1 cellular context compared by ENCODE assay signal in the genomic region with DNA sequence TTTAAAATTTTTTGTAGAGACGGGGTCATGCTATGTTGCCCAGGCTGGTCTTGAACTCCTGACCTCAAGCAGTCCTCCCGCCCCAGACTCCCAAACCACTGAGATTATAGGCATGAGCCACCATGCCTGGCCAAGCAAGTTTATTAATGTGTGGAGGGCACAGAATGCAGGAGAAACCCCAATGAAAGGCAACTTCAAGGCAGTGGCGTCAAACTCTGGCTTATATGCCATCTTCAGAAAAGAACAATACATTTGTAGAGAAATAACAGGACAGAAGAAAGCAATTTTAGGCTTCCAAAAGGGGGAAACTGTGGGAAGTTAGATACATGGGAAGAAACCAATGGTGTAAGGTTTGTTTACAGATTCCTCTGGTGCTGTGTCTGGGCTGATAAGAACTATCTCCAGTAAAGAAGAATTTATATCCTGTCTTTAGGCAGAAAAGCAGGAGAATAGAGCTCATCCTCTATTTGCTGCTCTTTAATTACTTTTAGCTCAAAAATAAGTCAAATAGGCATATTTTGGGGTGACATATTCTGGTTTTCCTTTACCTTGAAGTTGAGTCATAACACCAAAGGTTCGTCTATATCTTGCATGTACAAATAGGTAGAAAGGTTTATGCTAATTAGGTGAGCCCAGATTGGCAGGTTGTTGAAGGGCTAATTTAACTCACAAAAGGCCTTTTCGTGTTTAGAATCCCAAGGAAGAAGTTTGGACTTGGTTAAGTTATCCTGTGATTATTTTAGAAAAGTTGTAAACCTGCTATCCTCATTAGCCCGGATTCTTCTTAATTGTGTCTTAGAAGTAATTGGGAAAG.
TF ChIP-seq lines count a peak whose summit lies in the region.

No MANE protein-coding gene starts in this region.

TF ChIP-seq in K562, 482 proteins besides CTCF, POLR2A, EP300 and RAD21 (continued from another document and continues in another):
- TF ChIP-seq, protein P1, sequence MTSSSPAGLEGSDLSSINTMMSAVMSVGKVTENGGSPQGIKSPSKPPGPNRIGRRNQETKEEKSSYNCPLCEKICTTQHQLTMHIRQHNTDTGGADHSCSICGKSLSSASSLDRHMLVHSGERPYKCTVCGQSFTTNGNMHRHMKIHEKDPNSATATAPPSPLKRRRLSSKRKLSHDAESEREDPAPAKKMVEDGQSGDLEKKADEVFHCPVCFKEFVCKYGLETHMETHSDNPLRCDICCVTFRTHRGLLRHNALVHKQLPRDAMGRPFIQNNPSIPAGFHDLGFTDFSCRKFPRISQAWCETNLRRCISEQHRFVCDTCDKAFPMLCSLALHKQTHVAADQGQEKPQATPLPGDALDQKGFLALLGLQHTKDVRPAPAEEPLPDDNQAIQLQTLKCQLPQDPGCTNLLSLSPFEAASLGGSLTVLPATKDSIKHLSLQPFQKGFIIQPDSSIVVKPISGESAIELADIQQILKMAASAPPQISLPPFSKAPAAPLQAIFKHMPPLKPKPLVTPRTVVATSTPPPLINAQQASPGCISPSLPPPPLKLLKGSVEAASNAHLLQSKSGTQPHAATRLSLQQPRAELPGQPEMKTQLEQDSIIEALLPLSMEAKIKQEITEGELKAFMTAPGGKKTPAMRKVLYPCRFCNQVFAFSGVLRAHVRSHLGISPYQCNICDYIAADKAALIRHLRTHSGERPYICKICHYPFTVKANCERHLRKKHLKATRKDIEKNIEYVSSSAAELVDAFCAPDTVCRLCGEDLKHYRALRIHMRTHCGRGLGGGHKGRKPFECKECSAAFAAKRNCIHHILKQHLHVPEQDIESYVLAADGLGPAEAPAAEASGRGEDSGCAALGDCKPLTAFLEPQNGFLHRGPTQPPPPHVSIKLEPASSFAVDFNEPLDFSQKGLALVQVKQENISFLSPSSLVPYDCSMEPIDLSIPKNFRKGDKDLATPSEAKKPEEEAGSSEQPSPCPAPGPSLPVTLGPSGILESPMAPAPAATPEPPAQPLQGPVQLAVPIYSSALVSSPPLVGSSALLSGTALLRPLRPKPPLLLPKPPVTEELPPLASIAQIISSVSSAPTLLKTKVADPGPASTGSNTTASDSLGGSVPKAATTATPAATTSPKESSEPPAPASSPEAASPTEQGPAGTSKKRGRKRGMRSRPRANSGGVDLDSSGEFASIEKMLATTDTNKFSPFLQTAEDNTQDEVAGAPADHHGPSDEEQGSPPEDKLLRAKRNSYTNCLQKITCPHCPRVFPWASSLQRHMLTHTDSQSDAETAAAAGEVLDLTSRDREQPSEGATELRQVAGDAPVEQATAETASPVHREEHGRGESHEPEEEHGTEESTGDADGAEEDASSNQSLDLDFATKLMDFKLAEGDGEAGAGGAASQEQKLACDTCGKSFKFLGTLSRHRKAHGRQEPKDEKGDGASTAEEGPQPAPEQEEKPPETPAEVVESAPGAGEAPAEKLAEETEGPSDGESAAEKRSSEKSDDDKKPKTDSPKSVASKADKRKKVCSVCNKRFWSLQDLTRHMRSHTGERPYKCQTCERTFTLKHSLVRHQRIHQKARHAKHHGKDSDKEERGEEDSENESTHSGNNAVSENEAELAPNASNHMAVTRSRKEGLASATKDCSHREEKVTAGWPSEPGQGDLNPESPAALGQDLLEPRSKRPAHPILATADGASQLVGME (CRISPR knock-in tag; IDR thresholded peaks at IDR 0.05), result 0 out of 2 replicates have a peak, but pooled peaks have one; percentile 51
- TF ChIP-seq ESRRA (IDR thresholded peaks at IDR 0.05; ENCODE audit: borderline replicate concordance, low read depth) (0 out of 2 replicates have a peak, but pooled peaks have one; percentile 43), MTA1 (IDR thresholded peaks at IDR 0.05; ENCODE audit: borderline replicate concordance) (peak; percentile 18; the same call in 1 of the 2 replicates), CBX3 (IDR thresholded peaks at IDR 0.05; ENCODE audit: borderline replicate concordance in 1 of 2, low read length in 2 of 2) (peak in 1 of 2 experiments; percentile 47; a peak in 1 of 3 replicates), SIX5 (IDR thresholded peaks at IDR 0.05; ENCODE audit: borderline replicate concordance in 1 of 2, insufficient read depth in 1 of 2, low read depth in 1 of 2, low read length in 2 of 2) (no peak), POLR2H (tag; IDR thresholded peaks at IDR 0.05; ENCODE audit: low read depth) (peak; percentile 49; the same call in 1 of the 2 replicates), TRIM28 (IDR thresholded peaks at IDR 0.05) (no peak), ZC3H8 (IDR thresholded peaks at IDR 0.05) (no peak), NEUROD1 (IDR thresholded peaks at IDR 0.05; ENCODE audit: borderline replicate concordance, low read depth, low read length, partially characterized antibody) (no peak), CHD1 (IDR thresholded peaks at IDR 0.05; ENCODE audit: low read length) (peak; percentile 68), AFF4 (CRISPR knock-in tag; IDR thresholded peaks at IDR 0.05) (0 out of 2 replicates have a peak, but pooled peaks have one; percentile 59), RAD51 (IDR thresholded peaks at IDR 0.05; ENCODE audit: borderline replicate concordance, low read depth) (0 out of 2 replicates have a peak, but pooled peaks have one; percentile 8), DMBX1 (CRISPR knock-in tag; IDR thresholded peaks at IDR 0.05; ENCODE audit: borderline replicate concordance) (peak; percentile 63; the same call in 1 of the 2 replicates)
- TF ChIP-seq, protein P2, sequence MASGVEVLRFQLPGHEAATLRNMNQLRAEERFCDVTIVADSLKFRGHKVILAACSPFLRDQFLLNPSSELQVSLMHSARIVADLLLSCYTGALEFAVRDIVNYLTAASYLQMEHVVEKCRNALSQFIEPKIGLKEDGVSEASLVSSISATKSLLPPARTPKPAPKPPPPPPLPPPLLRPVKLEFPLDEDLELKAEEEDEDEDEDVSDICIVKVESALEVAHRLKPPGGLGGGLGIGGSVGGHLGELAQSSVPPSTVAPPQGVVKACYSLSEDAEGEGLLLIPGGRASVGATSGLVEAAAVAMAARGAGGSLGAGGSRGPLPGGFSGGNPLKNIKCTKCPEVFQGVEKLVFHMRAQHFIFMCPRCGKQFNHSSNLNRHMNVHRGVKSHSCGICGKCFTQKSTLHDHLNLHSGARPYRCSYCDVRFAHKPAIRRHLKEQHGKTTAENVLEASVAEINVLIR (CRISPR knock-in tag; IDR thresholded peaks at IDR 0.05), result 0 out of 2 replicates have a peak, but pooled peaks have one; percentile 41
- TF ChIP-seq, protein P3, sequence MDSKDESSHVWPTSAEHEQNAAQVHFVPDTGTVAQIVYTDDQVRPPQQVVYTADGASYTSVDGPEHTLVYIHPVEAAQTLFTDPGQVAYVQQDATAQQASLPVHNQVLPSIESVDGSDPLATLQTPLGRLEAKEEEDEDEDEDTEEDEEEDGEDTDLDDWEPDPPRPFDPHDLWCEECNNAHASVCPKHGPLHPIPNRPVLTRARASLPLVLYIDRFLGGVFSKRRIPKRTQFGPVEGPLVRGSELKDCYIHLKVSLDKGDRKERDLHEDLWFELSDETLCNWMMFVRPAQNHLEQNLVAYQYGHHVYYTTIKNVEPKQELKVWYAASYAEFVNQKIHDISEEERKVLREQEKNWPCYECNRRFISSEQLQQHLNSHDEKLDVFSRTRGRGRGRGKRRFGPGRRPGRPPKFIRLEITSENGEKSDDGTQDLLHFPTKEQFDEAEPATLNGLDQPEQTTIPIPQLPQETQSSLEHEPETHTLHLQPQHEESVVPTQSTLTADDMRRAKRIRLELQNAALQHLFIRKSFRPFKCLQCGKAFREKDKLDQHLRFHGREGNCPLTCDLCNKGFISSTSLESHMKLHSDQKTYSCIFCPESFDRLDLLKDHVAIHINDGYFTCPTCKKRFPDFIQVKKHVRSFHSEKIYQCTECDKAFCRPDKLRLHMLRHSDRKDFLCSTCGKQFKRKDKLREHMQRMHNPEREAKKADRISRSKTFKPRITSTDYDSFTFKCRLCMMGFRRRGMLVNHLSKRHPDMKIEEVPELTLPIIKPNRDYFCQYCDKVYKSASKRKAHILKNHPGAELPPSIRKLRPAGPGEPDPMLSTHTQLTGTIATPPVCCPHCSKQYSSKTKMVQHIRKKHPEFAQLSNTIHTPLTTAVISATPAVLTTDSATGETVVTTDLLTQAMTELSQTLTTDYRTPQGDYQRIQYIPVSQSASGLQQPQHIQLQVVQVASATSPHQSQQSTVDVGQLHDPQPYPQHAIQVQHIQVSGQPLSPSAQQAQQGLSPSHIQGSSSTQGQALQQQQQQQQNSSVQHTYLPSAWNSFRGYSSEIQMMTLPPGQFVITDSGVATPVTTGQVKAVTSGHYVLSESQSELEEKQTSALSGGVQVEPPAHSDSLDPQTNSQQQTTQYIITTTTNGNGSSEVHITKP (IDR thresholded peaks at IDR 0.05; ENCODE audit: partially characterized antibody), result peak; percentile 82
- TF ChIP-seq, protein P4, sequence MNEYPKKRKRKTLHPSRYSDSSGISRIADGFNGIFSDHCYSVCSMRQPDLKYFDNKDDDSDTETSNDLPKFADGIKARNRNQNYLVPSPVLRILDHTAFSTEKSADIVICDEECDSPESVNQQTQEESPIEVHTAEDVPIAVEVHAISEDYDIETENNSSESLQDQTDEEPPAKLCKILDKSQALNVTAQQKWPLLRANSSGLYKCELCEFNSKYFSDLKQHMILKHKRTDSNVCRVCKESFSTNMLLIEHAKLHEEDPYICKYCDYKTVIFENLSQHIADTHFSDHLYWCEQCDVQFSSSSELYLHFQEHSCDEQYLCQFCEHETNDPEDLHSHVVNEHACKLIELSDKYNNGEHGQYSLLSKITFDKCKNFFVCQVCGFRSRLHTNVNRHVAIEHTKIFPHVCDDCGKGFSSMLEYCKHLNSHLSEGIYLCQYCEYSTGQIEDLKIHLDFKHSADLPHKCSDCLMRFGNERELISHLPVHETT (CRISPR knock-in tag; conservative IDR thresholded peaks at IDR 0.05 in 1 of 2, IDR thresholded peaks at IDR 0.05 in 1 of 2), result peak in 1 of 2 experiments; percentile 46; a peak in 1 of 4 replicates
- TF ChIP-seq, protein P5, sequence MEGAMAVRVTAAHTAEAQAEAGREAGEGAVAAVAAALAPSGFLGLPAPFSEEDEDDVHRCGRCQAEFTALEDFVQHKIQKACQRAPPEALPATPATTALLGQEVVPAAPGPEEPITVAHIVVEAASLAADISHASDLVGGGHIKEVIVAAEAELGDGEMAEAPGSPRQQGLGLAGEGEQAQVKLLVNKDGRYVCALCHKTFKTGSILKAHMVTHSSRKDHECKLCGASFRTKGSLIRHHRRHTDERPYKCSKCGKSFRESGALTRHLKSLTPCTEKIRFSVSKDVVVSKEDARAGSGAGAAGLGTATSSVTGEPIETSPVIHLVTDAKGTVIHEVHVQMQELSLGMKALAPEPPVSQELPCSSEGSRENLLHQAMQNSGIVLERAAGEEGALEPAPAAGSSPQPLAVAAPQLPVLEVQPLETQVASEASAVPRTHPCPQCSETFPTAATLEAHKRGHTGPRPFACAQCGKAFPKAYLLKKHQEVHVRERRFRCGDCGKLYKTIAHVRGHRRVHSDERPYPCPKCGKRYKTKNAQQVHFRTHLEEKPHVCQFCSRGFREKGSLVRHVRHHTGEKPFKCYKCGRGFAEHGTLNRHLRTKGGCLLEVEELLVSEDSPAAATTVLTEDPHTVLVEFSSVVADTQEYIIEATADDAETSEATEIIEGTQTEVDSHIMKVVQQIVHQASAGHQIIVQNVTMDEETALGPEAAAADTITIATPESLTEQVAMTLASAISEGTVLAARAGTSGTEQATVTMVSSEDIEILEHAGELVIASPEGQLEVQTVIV (CRISPR knock-in tag; IDR thresholded peaks at IDR 0.05; ENCODE audit: borderline replicate concordance), result 0 out of 2 replicates have a peak, but pooled peaks have one; percentile 27
- TF ChIP-seq, protein P6, sequence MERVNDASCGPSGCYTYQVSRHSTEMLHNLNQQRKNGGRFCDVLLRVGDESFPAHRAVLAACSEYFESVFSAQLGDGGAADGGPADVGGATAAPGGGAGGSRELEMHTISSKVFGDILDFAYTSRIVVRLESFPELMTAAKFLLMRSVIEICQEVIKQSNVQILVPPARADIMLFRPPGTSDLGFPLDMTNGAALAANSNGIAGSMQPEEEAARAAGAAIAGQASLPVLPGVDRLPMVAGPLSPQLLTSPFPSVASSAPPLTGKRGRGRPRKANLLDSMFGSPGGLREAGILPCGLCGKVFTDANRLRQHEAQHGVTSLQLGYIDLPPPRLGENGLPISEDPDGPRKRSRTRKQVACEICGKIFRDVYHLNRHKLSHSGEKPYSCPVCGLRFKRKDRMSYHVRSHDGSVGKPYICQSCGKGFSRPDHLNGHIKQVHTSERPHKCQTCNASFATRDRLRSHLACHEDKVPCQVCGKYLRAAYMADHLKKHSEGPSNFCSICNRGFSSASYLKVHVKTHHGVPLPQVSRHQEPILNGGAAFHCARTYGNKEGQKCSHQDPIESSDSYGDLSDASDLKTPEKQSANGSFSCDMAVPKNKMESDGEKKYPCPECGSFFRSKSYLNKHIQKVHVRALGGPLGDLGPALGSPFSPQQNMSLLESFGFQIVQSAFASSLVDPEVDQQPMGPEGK (CRISPR knock-in tag; IDR thresholded peaks at IDR 0.05; ENCODE audit: borderline replicate concordance), result 0 out of 2 replicates have a peak, but pooled peaks have one; percentile 70
- TF ChIP-seq, protein P7, sequence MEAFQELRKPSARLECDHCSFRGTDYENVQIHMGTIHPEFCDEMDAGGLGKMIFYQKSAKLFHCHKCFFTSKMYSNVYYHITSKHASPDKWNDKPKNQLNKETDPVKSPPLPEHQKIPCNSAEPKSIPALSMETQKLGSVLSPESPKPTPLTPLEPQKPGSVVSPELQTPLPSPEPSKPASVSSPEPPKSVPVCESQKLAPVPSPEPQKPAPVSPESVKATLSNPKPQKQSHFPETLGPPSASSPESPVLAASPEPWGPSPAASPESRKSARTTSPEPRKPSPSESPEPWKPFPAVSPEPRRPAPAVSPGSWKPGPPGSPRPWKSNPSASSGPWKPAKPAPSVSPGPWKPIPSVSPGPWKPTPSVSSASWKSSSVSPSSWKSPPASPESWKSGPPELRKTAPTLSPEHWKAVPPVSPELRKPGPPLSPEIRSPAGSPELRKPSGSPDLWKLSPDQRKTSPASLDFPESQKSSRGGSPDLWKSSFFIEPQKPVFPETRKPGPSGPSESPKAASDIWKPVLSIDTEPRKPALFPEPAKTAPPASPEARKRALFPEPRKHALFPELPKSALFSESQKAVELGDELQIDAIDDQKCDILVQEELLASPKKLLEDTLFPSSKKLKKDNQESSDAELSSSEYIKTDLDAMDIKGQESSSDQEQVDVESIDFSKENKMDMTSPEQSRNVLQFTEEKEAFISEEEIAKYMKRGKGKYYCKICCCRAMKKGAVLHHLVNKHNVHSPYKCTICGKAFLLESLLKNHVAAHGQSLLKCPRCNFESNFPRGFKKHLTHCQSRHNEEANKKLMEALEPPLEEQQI (IDR thresholded peaks at IDR 0.05), result peak; percentile 69; the same call in 1 of the 2 replicates
